3 cellular contexts compared by ENCODE assay signal in genomic region chr17:44741316-44741715, GRCh38.
"Had no signal": no experiment of that assay in that cellular context is flagged by ENCODE, and none has a peak within 500 bp of the region (broad histone marks: within the 10 kb centered on the region; RNA-seq: fewer than 3 reads in every experiment).

No MANE protein-coding gene starts in this region.

- DNase-seq: GDM1, GF-D8 had no signal

- ATAC-seq: GM12878 had no signal

- H3K4me3 ChIP-seq: GM12878 had no signal
